In the genomic region with DNA sequence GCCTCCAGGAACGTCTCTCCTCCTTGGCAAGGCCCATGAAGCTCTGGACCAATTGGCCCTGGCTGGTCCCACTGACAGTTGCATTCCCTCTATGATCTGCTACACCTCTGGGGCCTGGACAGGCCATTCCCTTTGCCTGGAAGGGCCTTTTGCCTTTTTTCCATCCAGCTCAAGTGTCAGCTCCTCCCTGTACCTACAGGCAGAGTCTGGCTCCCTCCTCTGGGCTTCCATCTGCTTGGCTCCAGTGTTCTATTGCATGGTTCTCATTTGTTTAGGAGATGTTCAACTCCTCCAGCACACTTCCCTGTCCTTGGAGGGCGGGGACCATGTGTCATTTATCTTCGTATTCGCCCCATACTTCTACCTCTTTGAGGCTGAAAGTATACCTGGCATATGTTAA, we compare ENCODE assay signal across 20 cellular contexts.
DNase-seq lines count a peak whose midpoint lies in the region; TF ChIP-seq lines count a peak whose summit lies in the region.
"Had no signal": no experiment of that assay in that cellular context is flagged by ENCODE, and none has a peak within 500 bp of the region (broad histone marks: within the 10 kb centered on the region; RNA-seq: fewer than 3 reads in every experiment).

No MANE protein-coding gene starts in this region.

- no peaks in the 10 kb centered on the region for H3K27me3 ChIP-seq in parathyroid adenoma (ENCODE audit: control insufficient read depth, insufficient read depth, low read length)
- H3K27me3 ChIP-seq in smooth muscle cell (ENCODE audit: low read depth) = no peaks in the 10 kb centered on the region

- DNase-seq in DMS 273 (lab: John Stamatoyannopoulos, UW; ENCODE audit: unreplicated experiment) = peak; percentile 18
- DNase-seq in DMS 273 treated with DMSO at 0.1 percent for 48 hours (lab: John Stamatoyannopoulos, UW) = no peak
- DNase-seq in cerebellar cortex (ENCODE audit: low spot score) = peak; percentile 51
- DNase-seq in retina = no peak
- DNase-seq in smooth muscle cell (lab: John Stamatoyannopoulos, UW; ENCODE audit: unreplicated experiment) = no peak
- no peak for DNase-seq in iPS-NIHi7 (ENCODE audit: extremely low spot score)
- DNase-seq: activated CD4-positive, alpha-beta T cell treated with anti-CD3 and anti-CD28 coated beads, Interleukin-2, amount 10 ng/mL, durations not matched to agents 7 days and 5 days; activated CD8-positive, alpha-beta memory T cell treated with anti-CD3 and anti-CD28 coated beads, Interleukin-2, amount 50 U/mL, for 48 hours; activated naive CD4-positive, alpha-beta T cell; H7; Kasumi-1; lower lobe of right lung; naive thymus-derived CD8-positive, alpha-beta T cell; NCI-H446 treated with DMSO at 0.1 percent for 48 hours; OCI-M1 had no signal

- TF ChIP-seq RAD21 in Ishikawa (IDR thresholded peaks at IDR 0.05; ENCODE audit: low read depth) = peak; percentile 49

- H3K9ac ChIP-seq in parathyroid adenoma (no peak overlapping the region), smooth muscle cell (ENCODE audit: low read depth) (no peak overlapping the region)

- no peak for TF ChIP-seq EP300 in Ishikawa (IDR thresholded peaks at IDR 0.05; ENCODE audit: borderline replicate concordance)

- H2AFZ ChIP-seq in parathyroid adenoma = no peak overlapping the region
- H2AFZ ChIP-seq in smooth muscle cell (ENCODE audit: low read depth) = no peak overlapping the region

- H3K36me3 ChIP-seq in parathyroid adenoma (ENCODE audit: control insufficient read depth, insufficient read depth, low read length) (no peaks in the 10 kb centered on the region), smooth muscle cell (ENCODE audit: low read depth) (no peaks in the 10 kb centered on the region)
- H3K36me3 ChIP-seq: lower lobe of right lung, thoracic aorta had no signal

- H3F3A ChIP-seq in smooth muscle cell (ENCODE audit: low read depth) = no peaks in the 10 kb centered on the region

- H3K79me2 ChIP-seq in parathyroid adenoma (peaks cover 91% of the 10 kb centered on the region), smooth muscle cell (ENCODE audit: low read depth) (peaks cover 76% of the 10 kb centered on the region)

- H3K4me3 ChIP-seq in parathyroid adenoma (ENCODE audit: low read depth, low read length) (no peak overlapping the region), smooth muscle cell (no peak overlapping the region)
- H3K4me3 ChIP-seq: lower lobe of right lung, SK-N-MC, thoracic aorta had no signal

- 95% methylated on average over 4 of the region's 4 CpGs for WGBS in smooth muscle cell (ENCODE audit: low lambda C conversion rate)

- no peak overlapping the region for H3K27ac ChIP-seq in parathyroid adenoma
- no peak overlapping the region for H3K27ac ChIP-seq in smooth muscle cell (ENCODE audit: low read depth)
- H3K27ac ChIP-seq: 22Rv1, lower lobe of right lung, SK-N-MC, thoracic aorta had no signal

- H3K4me2 ChIP-seq in parathyroid adenoma (ENCODE audit: low read length) (no peak overlapping the region), smooth muscle cell (no peak overlapping the region)

- peak; percentile 28 for TF ChIP-seq CTCF in parathyroid adenoma (IDR thresholded peaks at IDR 0.05)
- no peak for TF ChIP-seq CTCF in smooth muscle cell (IDR thresholded peaks at IDR 0.05; ENCODE audit: borderline replicate concordance, insufficient read depth, poor library complexity, severe bottlenecking)

- peaks cover 86% of the 10 kb centered on the region for H4K20me1 ChIP-seq in smooth muscle cell (ENCODE audit: low read depth)

- peaks cover 9% of the 10 kb centered on the region for H3K4me1 ChIP-seq in parathyroid adenoma
- no peaks in the 10 kb centered on the region for H3K4me1 ChIP-seq in smooth muscle cell (ENCODE audit: low read depth)
- H3K4me1 ChIP-seq: lower lobe of right lung had no signal

- no peaks in the 10 kb centered on the region for H3K9me3 ChIP-seq in parathyroid adenoma (ENCODE audit: control insufficient read depth, low read length)
- H3K9me3 ChIP-seq in smooth muscle cell (replicated peaks; ENCODE audit: low read depth) = no peaks in the 10 kb centered on the region
- H3K9me3 ChIP-seq: lower lobe of right lung, thoracic aorta had no signal

TF ChIP-seq in Ishikawa, 13 proteins besides CTCF, POLR2A, EP300 and RAD21:
- TF ChIP-seq, protein P1, sequence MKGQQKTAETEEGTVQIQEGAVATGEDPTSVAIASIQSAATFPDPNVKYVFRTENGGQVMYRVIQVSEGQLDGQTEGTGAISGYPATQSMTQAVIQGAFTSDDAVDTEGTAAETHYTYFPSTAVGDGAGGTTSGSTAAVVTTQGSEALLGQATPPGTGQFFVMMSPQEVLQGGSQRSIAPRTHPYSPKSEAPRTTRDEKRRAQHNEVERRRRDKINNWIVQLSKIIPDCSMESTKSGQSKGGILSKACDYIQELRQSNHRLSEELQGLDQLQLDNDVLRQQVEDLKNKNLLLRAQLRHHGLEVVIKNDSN (IDR thresholded peaks at IDR 0.05) = no peak
- TF ChIP-seq EGR1 (IDR thresholded peaks at IDR 0.05) (no peak), CEBPB (IDR thresholded peaks at IDR 0.05) (no peak), FOXM1 (IDR thresholded peaks at IDR 0.05; ENCODE audit: borderline replicate concordance, low read depth) (no peak), TCF12 (IDR thresholded peaks at IDR 0.05; ENCODE audit: low read depth) (no peak), NFIC (IDR thresholded peaks at IDR 0.05) (no peak), TAF1 (IDR thresholded peaks at IDR 0.05; ENCODE audit: low read depth) (no peak), CREB1 (IDR thresholded peaks at IDR 0.05; ENCODE audit: low read depth) (no peak), YY1 (IDR thresholded peaks at IDR 0.05; ENCODE audit: low read depth) (no peak), ZBTB7A (IDR thresholded peaks at IDR 0.05; ENCODE audit: low read depth) (no peak), TEAD4 (IDR thresholded peaks at IDR 0.05) (no peak)
- TF ChIP-seq, protein P2, sequence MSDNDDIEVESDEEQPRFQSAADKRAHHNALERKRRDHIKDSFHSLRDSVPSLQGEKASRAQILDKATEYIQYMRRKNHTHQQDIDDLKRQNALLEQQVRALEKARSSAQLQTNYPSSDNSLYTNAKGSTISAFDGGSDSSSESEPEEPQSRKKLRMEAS (IDR thresholded peaks at IDR 0.05) = no peak
- TF ChIP-seq, protein P3, sequence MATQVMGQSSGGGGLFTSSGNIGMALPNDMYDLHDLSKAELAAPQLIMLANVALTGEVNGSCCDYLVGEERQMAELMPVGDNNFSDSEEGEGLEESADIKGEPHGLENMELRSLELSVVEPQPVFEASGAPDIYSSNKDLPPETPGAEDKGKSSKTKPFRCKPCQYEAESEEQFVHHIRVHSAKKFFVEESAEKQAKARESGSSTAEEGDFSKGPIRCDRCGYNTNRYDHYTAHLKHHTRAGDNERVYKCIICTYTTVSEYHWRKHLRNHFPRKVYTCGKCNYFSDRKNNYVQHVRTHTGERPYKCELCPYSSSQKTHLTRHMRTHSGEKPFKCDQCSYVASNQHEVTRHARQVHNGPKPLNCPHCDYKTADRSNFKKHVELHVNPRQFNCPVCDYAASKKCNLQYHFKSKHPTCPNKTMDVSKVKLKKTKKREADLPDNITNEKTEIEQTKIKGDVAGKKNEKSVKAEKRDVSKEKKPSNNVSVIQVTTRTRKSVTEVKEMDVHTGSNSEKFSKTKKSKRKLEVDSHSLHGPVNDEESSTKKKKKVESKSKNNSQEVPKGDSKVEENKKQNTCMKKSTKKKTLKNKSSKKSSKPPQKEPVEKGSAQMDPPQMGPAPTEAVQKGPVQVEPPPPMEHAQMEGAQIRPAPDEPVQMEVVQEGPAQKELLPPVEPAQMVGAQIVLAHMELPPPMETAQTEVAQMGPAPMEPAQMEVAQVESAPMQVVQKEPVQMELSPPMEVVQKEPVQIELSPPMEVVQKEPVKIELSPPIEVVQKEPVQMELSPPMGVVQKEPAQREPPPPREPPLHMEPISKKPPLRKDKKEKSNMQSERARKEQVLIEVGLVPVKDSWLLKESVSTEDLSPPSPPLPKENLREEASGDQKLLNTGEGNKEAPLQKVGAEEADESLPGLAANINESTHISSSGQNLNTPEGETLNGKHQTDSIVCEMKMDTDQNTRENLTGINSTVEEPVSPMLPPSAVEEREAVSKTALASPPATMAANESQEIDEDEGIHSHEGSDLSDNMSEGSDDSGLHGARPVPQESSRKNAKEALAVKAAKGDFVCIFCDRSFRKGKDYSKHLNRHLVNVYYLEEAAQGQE (IDR thresholded peaks at IDR 0.05; ENCODE audit: low read depth) = no peak
TF ChIP-seq in Ishikawa: peak in this region for 0.

Comparison
In these comparisons a context has a peak if more than half of its experiments do, and no peak if none do; other contexts are left out.
1. DNase-seq: peak in DMS 273 (single experiment) and cerebellar cortex (single experiment); none in DMS 273 treated with DMSO at 0.1 percent for 48 hours (single experiment), retina (single experiment), smooth muscle cell (single experiment) and iPS-NIHi7 (single experiment).